ENCODE assay signal across 1 cellular context in genomic region chr17:76544123-76544915, GRCh38.
TF ChIP-seq lines count a peak whose summit lies in the region.

No MANE protein-coding gene starts in this region.

TF ChIP-seq in IMR-90, 13 proteins besides CTCF, POLR2A, EP300 and RAD21 (continued from another document):
- no peak for TF ChIP-seq MXI1 (IDR thresholded peaks at IDR 0.05; ENCODE audit: borderline replicate concordance, low read depth, low read length)
- TF ChIP-seq FOS (IDR thresholded peaks at IDR 0.05; ENCODE audit: low read depth, low read length): no peak
- no peak for TF ChIP-seq MAFK (IDR thresholded peaks at IDR 0.05; ENCODE audit: low read depth, low read length)
- no peak for TF ChIP-seq RCOR1 (IDR thresholded peaks at IDR 0.05; ENCODE audit: insufficient replicate concordance, low read length)
- TF ChIP-seq ELK1 (IDR thresholded peaks at IDR 0.05; ENCODE audit: borderline replicate concordance, low read depth, low read length): no peak
- no peak for TF ChIP-seq RFX5 (IDR thresholded peaks at IDR 0.05; ENCODE audit: low read depth, low read length)
- TF ChIP-seq CEBPB (IDR thresholded peaks at IDR 0.05; ENCODE audit: low read depth, low read length): no peak
- no peak for TF ChIP-seq BHLHE40 (IDR thresholded peaks at IDR 0.05; ENCODE audit: low read depth, low read length)
- no peak for TF ChIP-seq NFE2L2 (IDR thresholded peaks at IDR 0.05; ENCODE audit: low read depth, low read length)
